In the genomic region with DNA sequence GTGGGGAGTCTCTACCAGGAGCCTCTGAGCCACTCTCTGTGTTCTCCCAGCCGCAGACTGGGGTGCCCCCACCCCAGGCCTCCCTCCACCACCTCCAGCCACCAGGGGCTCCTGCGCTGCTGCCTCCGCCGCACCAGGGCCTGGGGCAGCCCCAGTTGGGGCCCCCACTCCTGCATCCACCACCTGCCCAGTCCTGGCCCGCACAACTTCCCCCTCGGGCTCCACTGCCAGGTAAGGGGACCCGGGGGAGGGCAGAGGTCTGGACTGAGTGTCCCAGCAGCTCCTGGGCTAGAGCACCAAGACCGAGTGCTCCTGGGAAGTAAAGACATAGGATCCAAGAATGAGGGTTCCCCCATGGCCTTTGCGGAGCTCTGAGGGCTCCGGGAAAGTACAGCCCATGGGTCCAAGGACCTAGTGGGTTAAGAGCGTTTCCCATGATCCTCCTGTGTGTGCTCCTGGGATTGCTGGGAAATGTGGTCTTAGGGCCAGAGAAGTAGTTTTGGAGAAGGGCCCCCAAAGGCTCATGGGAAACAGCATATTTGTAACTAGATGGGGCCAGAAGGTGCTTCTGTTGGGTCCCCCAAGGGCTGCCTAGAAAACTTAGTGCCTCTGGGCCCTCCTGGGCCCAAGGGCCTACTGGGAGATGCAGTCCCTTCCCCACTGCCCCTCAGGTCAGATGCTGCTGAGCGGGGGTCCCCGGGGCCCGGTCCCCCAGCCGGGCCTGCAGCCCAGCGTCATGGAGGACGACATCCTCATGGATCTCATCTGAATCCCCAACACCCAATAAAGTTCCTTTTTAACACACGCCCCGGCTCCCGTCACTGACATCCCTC, we compare ENCODE assay signal across 1 cellular context.
TF ChIP-seq lines count a peak whose summit lies in the region.

No MANE protein-coding gene starts in this region.

TF ChIP-seq in K562, 482 proteins besides CTCF, POLR2A, EP300 and RAD21 (continued from another document):
- TF ChIP-seq, protein P1, sequence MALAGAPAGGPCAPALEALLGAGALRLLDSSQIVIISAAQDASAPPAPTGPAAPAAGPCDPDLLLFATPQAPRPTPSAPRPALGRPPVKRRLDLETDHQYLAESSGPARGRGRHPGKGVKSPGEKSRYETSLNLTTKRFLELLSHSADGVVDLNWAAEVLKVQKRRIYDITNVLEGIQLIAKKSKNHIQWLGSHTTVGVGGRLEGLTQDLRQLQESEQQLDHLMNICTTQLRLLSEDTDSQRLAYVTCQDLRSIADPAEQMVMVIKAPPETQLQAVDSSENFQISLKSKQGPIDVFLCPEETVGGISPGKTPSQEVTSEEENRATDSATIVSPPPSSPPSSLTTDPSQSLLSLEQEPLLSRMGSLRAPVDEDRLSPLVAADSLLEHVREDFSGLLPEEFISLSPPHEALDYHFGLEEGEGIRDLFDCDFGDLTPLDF (CRISPR knock-in tag; IDR thresholded peaks at IDR 0.05): no peak
- TF ChIP-seq SMARCC2 (IDR thresholded peaks at IDR 0.05; ENCODE audit: low read depth) (no peak), HOMEZ (CRISPR knock-in tag; IDR thresholded peaks at IDR 0.05) (no peak), ZNF24 (IDR thresholded peaks at IDR 0.05) (no peak), ZNF561 (CRISPR knock-in tag; conservative IDR thresholded peaks at IDR 0.05) (no peak)
